In the genomic region with DNA sequence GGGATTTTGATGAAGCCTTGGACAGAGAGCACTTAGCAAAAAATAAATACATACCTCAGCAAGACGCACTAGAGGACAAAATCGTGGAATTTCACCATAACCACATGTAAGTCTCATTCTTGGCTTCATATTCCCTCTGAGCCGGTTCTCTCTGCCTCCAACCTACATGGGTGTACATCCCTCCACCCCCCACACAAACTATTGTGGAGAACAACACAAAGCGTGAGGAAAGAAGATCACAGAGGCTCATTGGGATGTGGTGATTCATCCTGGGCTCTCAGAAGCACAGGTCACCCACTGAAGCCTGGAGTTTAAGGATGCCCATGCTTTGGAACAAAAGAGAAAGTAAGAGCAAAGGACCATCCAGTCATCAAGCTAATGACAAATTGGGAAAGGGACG, we compare ENCODE assay signal across 17 cellular contexts.
DNase-seq lines count a peak whose midpoint lies in the region; ATAC-seq, FAIRE-seq and TF ChIP-seq lines count a peak whose summit lies in the region.
"Had no signal": no experiment of that assay in that cellular context is flagged by ENCODE, and none has a peak within 500 bp of the region (broad histone marks: within the 10 kb centered on the region; RNA-seq: fewer than 3 reads in every experiment).

No MANE protein-coding gene starts in this region.

- no peak for FAIRE-seq in astrocyte (lab: Jason Lieb, UNC)

- ATAC-seq in sciatic nerve (peak; percentile 20), GM21515 (IDR thresholded peaks at IDR 0.05; ENCODE audit: unreplicated experiment) (no peak), GM19467 (IDR thresholded peaks at IDR 0.05; ENCODE audit: unreplicated experiment) (no peak)
- ATAC-seq: gastroesophageal sphincter; naive thymus-derived CD8-positive, alpha-beta T cell had no signal

- H3K9me3 ChIP-seq in astrocyte (ENCODE audit: insufficient read depth, low read depth, low read length) (no peaks in the 10 kb centered on the region), Peyer's patch (no peaks in the 10 kb centered on the region)
- H3K9me3 ChIP-seq: gastroesophageal sphincter had no signal

- no peak overlapping the region for H3K27ac Mint-ChIP-seq in astrocyte (ENCODE audit: unreplicated experiment)
- H3K27ac Mint-ChIP-seq: activated CD4-positive, alpha-beta T cell treated with anti-CD3 and anti-CD28 coated beads, Interleukin-2, amount 10 ng/mL, durations not matched to agents 7 days and 5 days; activated naive CD8-positive, alpha-beta T cell; naive thymus-derived CD8-positive, alpha-beta T cell had no signal

- intact Hi-C loops in sciatic nerve (cut with DNase I): no loop called here

- no peak overlapping the region for H3K4me3 ChIP-seq in astrocyte (ENCODE audit: insufficient read depth, low read depth, low read length)
- no peak overlapping the region for H3K4me3 ChIP-seq in fibroblast of the aortic adventitia (ENCODE audit: low read depth, low read length)
- H3K4me3 ChIP-seq in Peyer's patch: no peak overlapping the region
- H3K4me3 ChIP-seq: gastroesophageal sphincter, lung had no signal

- H3K27ac ChIP-seq in astrocyte (ENCODE audit: low read depth, low read length) (peak overlapping the region; percentile 34), Peyer's patch (no peak overlapping the region)
- H3K27ac ChIP-seq: gastroesophageal sphincter had no signal

- H3K4me1 Mint-ChIP-seq in astrocyte (ENCODE audit: low read depth, unreplicated experiment): peaks cover 11% of the 10 kb centered on the region
- H3K4me1 Mint-ChIP-seq: activated CD4-positive, alpha-beta T cell treated with anti-CD3 and anti-CD28 coated beads, Interleukin-2, amount 10 ng/mL, durations not matched to agents 7 days and 5 days; naive thymus-derived CD8-positive, alpha-beta T cell had no signal

- no peaks in the 10 kb centered on the region for H4K20me1 ChIP-seq in astrocyte (ENCODE audit: insufficient read depth, low read length)

- H2AFZ ChIP-seq in astrocyte (ENCODE audit: low read depth, low read length): peak overlapping the region; percentile 35

- H3K4me1 ChIP-seq in astrocyte (ENCODE audit: insufficient read depth, low read length): peaks cover 10% of the 10 kb centered on the region
- H3K4me1 ChIP-seq in Peyer's patch: no peaks in the 10 kb centered on the region
- H3K4me1 ChIP-seq: gastroesophageal sphincter had no signal

- no peaks in the 10 kb centered on the region for H3K27me3 Mint-ChIP-seq in astrocyte (ENCODE audit: low read depth, unreplicated experiment)

- H3K9me3 Mint-ChIP-seq in astrocyte (ENCODE audit: unreplicated experiment): no peaks in the 10 kb centered on the region
- H3K9me3 Mint-ChIP-seq: activated CD4-positive, alpha-beta T cell treated with anti-CD3 and anti-CD28 coated beads, Interleukin-2, amount 10 ng/mL, durations not matched to agents 7 days and 5 days; naive thymus-derived CD8-positive, alpha-beta T cell had no signal

- TF ChIP-seq POLR2A in Peyer's patch (IDR thresholded peaks at IDR 0.05): no peak

- no peak for TF ChIP-seq CTCF in astrocyte (IDR thresholded peaks at IDR 0.05; ENCODE audit: insufficient read depth, low read depth, low read length)
- no peak for TF ChIP-seq CTCF in fibroblast of the aortic adventitia (IDR thresholded peaks at IDR 0.05; ENCODE audit: insufficient read depth, low read length)
- TF ChIP-seq CTCF in Peyer's patch (IDR thresholded peaks at IDR 0.05): no peak

- peak overlapping the region; percentile 45 for H3K4me2 ChIP-seq in astrocyte (ENCODE audit: low read length)

- H3K36me3 ChIP-seq in astrocyte (ENCODE audit: insufficient read depth, low read length) (peaks cover 36% of the 10 kb centered on the region), Peyer's patch (no peaks in the 10 kb centered on the region)

- peak; percentile 35 for DNase-seq in ELR (ENCODE audit: low read depth)
- DNase-seq in astrocyte (ENCODE audit: low read depth): peak; percentile 69
- peak; percentile 30 for DNase-seq in fibroblast of the aortic adventitia (ENCODE audit: low read depth)
- DNase-seq in sciatic nerve (ENCODE audit: low spot score): no peak
- DNase-seq in activated CD8-positive, alpha-beta memory T cell treated with anti-CD3 and anti-CD28 coated beads for 24 hours: no peak
- no peak for DNase-seq in Peyer's patch
- DNase-seq: activated CD4-positive, alpha-beta T cell treated with anti-CD3 and anti-CD28 coated beads, Interleukin-2, amount 10 ng/mL, durations not matched to agents 7 days and 5 days; activated T-cell treated with anti-CD3 and anti-CD28 coated beads for 4 hours; naive thymus-derived CD8-positive, alpha-beta T cell; NCI-H2029 treated with DMSO at 0.1 percent for 48 hours; NCI-H526; OCI-M1 had no signal

- peaks cover 20% of the 10 kb centered on the region for H3K36me3 Mint-ChIP-seq in astrocyte (ENCODE audit: low read depth, unreplicated experiment)
- H3K36me3 Mint-ChIP-seq: activated naive CD8-positive, alpha-beta T cell; naive thymus-derived CD8-positive, alpha-beta T cell had no signal

- H3K4me3 Mint-ChIP-seq in astrocyte (ENCODE audit: unreplicated experiment): no peak overlapping the region
- H3K4me3 Mint-ChIP-seq: activated CD4-positive, alpha-beta T cell treated with anti-CD3 and anti-CD28 coated beads, Interleukin-2, amount 10 ng/mL, durations not matched to agents 7 days and 5 days; activated naive CD8-positive, alpha-beta T cell; naive thymus-derived CD8-positive, alpha-beta T cell had no signal

- H3K79me2 ChIP-seq in astrocyte (ENCODE audit: insufficient read depth, low read length): no peaks in the 10 kb centered on the region

- H3K27me3 ChIP-seq in astrocyte (ENCODE audit: insufficient read depth, low read length) (no peaks in the 10 kb centered on the region), Peyer's patch (no peaks in the 10 kb centered on the region)
- H3K27me3 ChIP-seq: gastroesophageal sphincter had no signal

- peak overlapping the region; percentile 23 for H3K9ac ChIP-seq in astrocyte (ENCODE audit: low read length)

Comparison
In these comparisons a context has a peak if more than half of its experiments do, and no peak if none do; other contexts are left out.
1. DNase-seq: peak in ELR (single experiment), astrocyte (single experiment) and fibroblast of the aortic adventitia (single experiment); none in sciatic nerve (single experiment), activated CD8-positive, alpha-beta memory T cell treated with anti-CD3 and anti-CD28 coated beads for 24 hours (single experiment) and Peyer's patch (0 of 3).